In the genomic region with DNA sequence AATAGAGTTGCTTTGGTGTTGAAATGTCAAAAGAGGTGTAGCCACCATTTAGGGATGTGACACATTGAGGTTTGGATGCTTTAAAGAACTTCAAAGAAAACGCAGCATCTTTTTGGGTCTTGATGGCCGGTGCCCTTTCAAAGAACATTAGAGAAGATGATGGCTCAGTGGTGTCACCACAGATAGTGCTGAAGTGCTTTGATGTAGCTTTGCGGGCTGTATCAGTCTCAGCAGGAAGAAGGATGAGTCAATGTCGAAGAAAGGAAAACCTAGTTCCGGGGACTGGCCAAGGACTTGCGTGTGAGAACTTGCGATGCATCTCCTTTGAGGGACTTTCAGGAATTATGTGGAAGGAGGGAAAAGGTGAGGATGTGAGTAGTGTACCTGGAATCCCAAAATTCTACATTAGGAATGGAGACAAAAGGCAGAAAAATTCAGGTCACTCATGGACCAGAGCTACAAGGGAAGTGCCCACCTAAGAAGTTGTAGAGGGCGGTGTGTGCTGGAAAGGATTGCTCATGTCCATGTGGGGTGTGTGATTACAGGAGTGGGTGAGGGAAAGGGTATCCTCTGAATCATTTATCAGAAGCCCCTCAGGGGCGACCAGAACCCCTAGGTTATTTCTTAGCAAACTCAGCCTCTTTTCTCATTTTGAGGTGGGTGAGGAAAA, we compare ENCODE assay signal across 8 cellular contexts.
DNase-seq lines count a peak whose midpoint lies in the region; ATAC-seq lines count a peak whose summit lies in the region.

No MANE protein-coding gene starts in this region.

- H3K36me3 Mint-ChIP-seq in memory B cell: peaks cover 4% of the 10 kb centered on the region

- ATAC-seq in GM19397 (IDR thresholded peaks at IDR 0.05; ENCODE audit: unreplicated experiment): peak; percentile 58
- ATAC-seq in HG03378 (IDR thresholded peaks at IDR 0.05; ENCODE audit: unreplicated experiment): peak; percentile 60
- peak; percentile 34 for ATAC-seq in memory B cell (ENCODE audit: low read depth)

- peaks cover 33% of the 10 kb centered on the region for H3K4me1 Mint-ChIP-seq in memory B cell

- H3K4me3 Mint-ChIP-seq in memory B cell: peak overlapping the region; percentile 82

- DNase-seq in activated CD4-positive, alpha-beta T cell treated with anti-CD3 and anti-CD28 coated beads, Interleukin-2, amount 50 U/mL, for 4 hours: peak; percentile 57 to 62
- DNase-seq in memory B cell (ENCODE audit: low spot score in 2 of 2) (no peak), kidney tubule cell (ENCODE audit: low spot score) (no peak), 8988T (no peak), glomerular visceral epithelial cell (ENCODE audit: extremely low spot score) (no peak), NCI-H1930 (lab: John Stamatoyannopoulos, UW) (no peak)

- H3K27ac Mint-ChIP-seq in memory B cell: peak overlapping the region; percentile 86

- peaks cover 5% of the 10 kb centered on the region for H3K9me3 Mint-ChIP-seq in memory B cell

- no peaks in the 10 kb centered on the region for H3K27me3 Mint-ChIP-seq in memory B cell

Comparison
In these comparisons a context has a peak if more than half of its experiments do, and no peak if none do; other contexts are left out.
1. DNase-seq: peak in activated CD4-positive, alpha-beta T cell treated with anti-CD3 and anti-CD28 coated beads, Interleukin-2, amount 50 U/mL, for 4 hours (2 of 2); none in memory B cell (0 of 2), kidney tubule cell (single experiment), 8988T (single experiment), glomerular visceral epithelial cell (single experiment) and NCI-H1930 (0 of 2).
2. Peak in every context shown above with its lines, with median percentiles within 50 percentile points of each other: ATAC-seq.